9 cellular contexts compared by ENCODE assay signal in the genomic region with DNA sequence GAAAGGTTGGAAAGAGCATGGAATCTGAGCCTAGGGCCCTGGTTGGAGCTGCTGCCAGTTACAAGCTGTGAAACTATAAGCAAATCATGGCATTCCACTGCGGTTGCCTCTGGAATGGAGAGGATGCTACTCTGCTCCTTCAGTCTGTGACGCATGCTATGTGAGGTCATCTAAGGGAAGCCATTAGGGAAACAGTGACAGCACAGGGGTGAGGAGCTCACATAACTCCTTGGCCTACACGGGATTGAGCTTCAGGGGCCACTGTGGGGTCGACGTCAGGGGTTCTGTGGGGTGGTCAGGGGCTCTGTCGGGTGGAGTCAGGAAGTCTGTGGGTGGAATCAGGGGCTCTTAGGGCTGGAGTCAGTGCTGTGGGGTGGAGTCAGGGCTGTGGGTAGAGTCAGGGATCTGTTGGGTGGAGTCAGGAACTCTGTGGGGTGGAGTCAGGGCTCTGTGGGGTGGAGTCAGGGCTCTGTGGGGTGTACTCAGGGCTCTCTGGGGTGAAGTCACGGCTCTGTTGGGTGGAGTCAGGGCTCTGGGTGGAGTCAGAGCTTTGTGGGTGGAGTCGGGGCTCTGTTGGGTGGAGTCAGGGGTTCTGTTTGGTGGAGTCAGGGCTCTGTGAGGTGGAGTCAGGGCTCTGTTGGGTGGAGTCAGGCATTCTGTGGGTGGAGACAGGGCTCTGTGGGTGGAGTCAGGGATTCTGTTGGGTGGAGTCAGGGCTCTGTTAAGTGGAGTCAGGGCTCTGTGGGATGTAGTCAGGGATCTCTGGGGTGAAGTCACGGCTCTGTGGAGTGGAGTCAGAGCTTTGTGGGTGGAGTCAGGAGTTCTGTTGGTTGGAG. TPM values are rescaled to one million over a fixed set of nuclear protein-coding genes. Genes with fewer than 3 reads are reported as not detected.
DNase-seq lines count a peak whose midpoint lies in the region; ATAC-seq and TF ChIP-seq lines count a peak whose summit lies in the region.
"Had no signal": no experiment of that assay in that cellular context is flagged by ENCODE, and none has a peak within 500 bp of the region (broad histone marks: within the 10 kb centered on the region; RNA-seq: fewer than 3 reads in every experiment).

No MANE protein-coding gene starts in this region.

- H3K27me3 Mint-ChIP-seq in activated CD4-positive, alpha-beta T cell treated with anti-CD3 and anti-CD28 coated beads for 36 hours, result peaks cover 11% of the 10 kb centered on the region
- H3K27me3 Mint-ChIP-seq in activated T-cell treated with anti-CD3 and anti-CD28 coated beads, Interleukin-2, amount 50 U/mL, for 4 hours (ENCODE audit: low read depth), result peaks cover 18% of the 10 kb centered on the region

- H3K4me3 ChIP-seq in gastroesophageal sphincter, result no peak overlapping the region
- no peak overlapping the region for H3K4me3 ChIP-seq in rectal smooth muscle tissue (ENCODE audit: low read length)

- CTCF ChIA-PET in activated CD4-positive, alpha-beta T cell treated with anti-CD3 and anti-CD28 coated beads for 36 hours (lab: Charles Lee), result interaction anchor here (0.6 to 0.7 kb wide), 2 partner anchors 164 to 176 kb away, joined by 3 to 4 read pairs; no protein-coding TSS in a partner anchor

- H3K9ac ChIP-seq in rectal smooth muscle tissue (ENCODE audit: low read length), result no peak overlapping the region

- no peaks in the 10 kb centered on the region for H3K9me3 ChIP-seq in gastroesophageal sphincter

- 34 to 43% methylated on average over 2 to 4 of the region's 9 CpGs for WGBS in gastroesophageal sphincter (ENCODE audit: low coverage in 1 of 2), 2 donors

- TF ChIP-seq CTCF in gastroesophageal sphincter (IDR thresholded peaks at IDR 0.05), result no peak

- TF ChIP-seq POLR2A in gastroesophageal sphincter (IDR thresholded peaks at IDR 0.05), result no peak

- intact Hi-C loops in activated CD4-positive, alpha-beta T cell treated with anti-CD3 and anti-CD28 coated beads for 36 hours (cut with DNase I, micrococcal nuclease), result no loop called here

- TF ChIP-seq EP300 in gastroesophageal sphincter (IDR thresholded peaks at IDR 0.05), result no peak

- H3K4me1 ChIP-seq in gastroesophageal sphincter (peaks cover 0 to 67% (median 25%) of the 10 kb centered on the region in 3 donors), rectal smooth muscle tissue (ENCODE audit: control insufficient read depth, insufficient read depth, low read length) (peaks cover 23% of the 10 kb centered on the region)

- POLR2A ChIA-PET in activated CD4-positive, alpha-beta T cell treated with anti-CD3 and anti-CD28 coated beads for 36 hours (lab: Charles Lee), result no interaction called here

- DNase-seq in activated CD4-positive, alpha-beta T cell treated with anti-CD3 and anti-CD28 coated beads for 36 hours, result peak; percentile 58
- no peak for DNase-seq in activated CD4-positive, alpha-beta T cell treated with anti-CD3 and anti-CD28 coated beads for 4 hours
- DNase-seq in LoVo (ENCODE audit: low spot score), result peak; percentile 7
- no peak for DNase-seq in activated T-cell treated with anti-CD3 and anti-CD28 coated beads, Interleukin-2, amount 50 U/mL, for 4 hours
- DNase-seq in substantia nigra (lab: John Stamatoyannopoulos, UW), result no peak
- no peak for DNase-seq in NCI-H1105 (lab: John Stamatoyannopoulos, UW)

- H3K27me3 ChIP-seq in gastroesophageal sphincter (no peaks in the 10 kb centered on the region), rectal smooth muscle tissue (ENCODE audit: control insufficient read depth, insufficient read depth, low read length) (no peaks in the 10 kb centered on the region)

- H3K36me3 Mint-ChIP-seq in activated CD4-positive, alpha-beta T cell treated with anti-CD3 and anti-CD28 coated beads for 36 hours (ENCODE audit: low read depth), result no peaks in the 10 kb centered on the region
- H3K36me3 Mint-ChIP-seq in activated T-cell treated with anti-CD3 and anti-CD28 coated beads, Interleukin-2, amount 50 U/mL, for 4 hours (ENCODE audit: insufficient read depth), result no peaks in the 10 kb centered on the region
- H3K36me3 Mint-ChIP-seq: activated naive CD8-positive, alpha-beta T cell had no signal

- H3K36me3 ChIP-seq in gastroesophageal sphincter, result no peaks in the 10 kb centered on the region
- H3K36me3 ChIP-seq in rectal smooth muscle tissue (ENCODE audit: control insufficient read depth, insufficient read depth, low read length), result no peaks in the 10 kb centered on the region

- no peaks in the 10 kb centered on the region for H3K9me3 Mint-ChIP-seq in activated CD4-positive, alpha-beta T cell treated with anti-CD3 and anti-CD28 coated beads for 36 hours (ENCODE audit: low read depth)
- no peaks in the 10 kb centered on the region for H3K9me3 Mint-ChIP-seq in activated T-cell treated with anti-CD3 and anti-CD28 coated beads, Interleukin-2, amount 50 U/mL, for 4 hours

- no peak overlapping the region for H3K4me3 Mint-ChIP-seq in activated CD4-positive, alpha-beta T cell treated with anti-CD3 and anti-CD28 coated beads for 36 hours
- no peak overlapping the region for H3K4me3 Mint-ChIP-seq in activated T-cell treated with anti-CD3 and anti-CD28 coated beads, Interleukin-2, amount 50 U/mL, for 4 hours
- H3K4me3 Mint-ChIP-seq: activated naive CD8-positive, alpha-beta T cell had no signal

- ATAC-seq in activated CD4-positive, alpha-beta T cell treated with anti-CD3 and anti-CD28 coated beads for 36 hours, result peak; percentile 90
- peak; percentile 82 to 87 for ATAC-seq in activated T-cell treated with anti-CD3 and anti-CD28 coated beads, Interleukin-2, amount 50 U/mL, for 4 hours
- peak; percentile 86 for ATAC-seq in gastroesophageal sphincter

- peaks cover 5% of the 10 kb centered on the region for H3K4me1 Mint-ChIP-seq in activated CD4-positive, alpha-beta T cell treated with anti-CD3 and anti-CD28 coated beads for 36 hours
- H3K4me1 Mint-ChIP-seq in activated T-cell treated with anti-CD3 and anti-CD28 coated beads, Interleukin-2, amount 50 U/mL, for 4 hours (ENCODE audit: low read depth), result peaks cover 2% of the 10 kb centered on the region

- H3K27ac ChIP-seq in gastroesophageal sphincter, result peak overlapping the region; percentile 4 to 85 (median 80)
- H3K27ac ChIP-seq in rectal smooth muscle tissue (ENCODE audit: low read depth, low read length), result peak overlapping the region; percentile 87
- no peak overlapping the region for H3K27ac ChIP-seq in substantia nigra (ENCODE audit: low read depth, low read length, poor library complexity, severe bottlenecking)

- H3K27ac Mint-ChIP-seq in activated CD4-positive, alpha-beta T cell treated with anti-CD3 and anti-CD28 coated beads for 36 hours, result no peak overlapping the region
- H3K27ac Mint-ChIP-seq: activated naive CD8-positive, alpha-beta T cell had no signal

RNA-seq across cellular contexts. Expression of a gene that starts 35.8 kb away (rescaled TPM):
- not detected for total RNA-seq in activated CD4-positive, alpha-beta T cell treated with anti-CD3 and anti-CD28 coated beads for 36 hours
- not detected for total RNA-seq in activated T-cell treated with anti-CD3 and anti-CD28 coated beads, Interleukin-2, amount 50 U/mL, for 4 hours
- 100 to 1,000 TPM in 1 of 4 donors, 10 to 100 TPM in 3; 16.8 to 189 (median 38.4) TPM for total RNA-seq in gastroesophageal sphincter

Comparison
In these comparisons a context has a peak if more than half of its experiments do, and no peak if none do; other contexts are left out.
1. DNase-seq: peak in activated CD4-positive, alpha-beta T cell treated with anti-CD3 and anti-CD28 coated beads for 36 hours (single experiment) and LoVo (single experiment); none in activated CD4-positive, alpha-beta T cell treated with anti-CD3 and anti-CD28 coated beads for 4 hours (0 of 2), activated T-cell treated with anti-CD3 and anti-CD28 coated beads, Interleukin-2, amount 50 U/mL, for 4 hours (single experiment), substantia nigra (0 of 49) and NCI-H1105 (single experiment).
2. RNA of a gene that starts 35.8 kb away (total RNA-seq): 16.8 to 189 TPM in gastroesophageal sphincter; not detected in activated CD4-positive, alpha-beta T cell treated with anti-CD3 and anti-CD28 coated beads for 36 hours and not detected in activated T-cell treated with anti-CD3 and anti-CD28 coated beads, Interleukin-2, amount 50 U/mL, for 4 hours; every median in the first group is over 10 times any median in the second.
3. Peak in every context shown above with its lines, with median percentiles within 50 percentile points of each other: ATAC-seq.